1 cellular context compared by ENCODE assay signal in the genomic region with DNA sequence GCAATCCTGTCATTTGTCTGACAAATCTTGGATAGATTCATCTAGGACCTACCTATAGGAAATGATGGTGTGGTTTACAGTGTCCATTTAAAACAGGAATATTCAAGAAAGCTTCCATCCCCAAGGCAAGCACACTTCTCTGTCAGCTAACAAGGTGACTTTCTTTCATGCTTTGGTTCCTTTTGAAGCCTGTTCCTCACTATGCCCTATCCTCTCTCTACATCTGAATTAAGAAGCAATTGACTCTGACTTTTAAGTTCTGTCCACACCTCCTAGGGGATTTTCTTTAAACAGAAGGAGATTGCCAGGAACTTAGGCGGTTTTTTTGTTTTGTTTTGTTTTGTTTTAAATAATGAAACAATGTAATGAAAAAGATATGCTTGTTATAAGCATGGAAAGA.
TF ChIP-seq lines count a peak whose summit lies in the region.

No MANE protein-coding gene starts in this region.

TF ChIP-seq in GM23338, 12 proteins besides CTCF, POLR2A, EP300 and RAD21:
- TF ChIP-seq, protein P1, sequence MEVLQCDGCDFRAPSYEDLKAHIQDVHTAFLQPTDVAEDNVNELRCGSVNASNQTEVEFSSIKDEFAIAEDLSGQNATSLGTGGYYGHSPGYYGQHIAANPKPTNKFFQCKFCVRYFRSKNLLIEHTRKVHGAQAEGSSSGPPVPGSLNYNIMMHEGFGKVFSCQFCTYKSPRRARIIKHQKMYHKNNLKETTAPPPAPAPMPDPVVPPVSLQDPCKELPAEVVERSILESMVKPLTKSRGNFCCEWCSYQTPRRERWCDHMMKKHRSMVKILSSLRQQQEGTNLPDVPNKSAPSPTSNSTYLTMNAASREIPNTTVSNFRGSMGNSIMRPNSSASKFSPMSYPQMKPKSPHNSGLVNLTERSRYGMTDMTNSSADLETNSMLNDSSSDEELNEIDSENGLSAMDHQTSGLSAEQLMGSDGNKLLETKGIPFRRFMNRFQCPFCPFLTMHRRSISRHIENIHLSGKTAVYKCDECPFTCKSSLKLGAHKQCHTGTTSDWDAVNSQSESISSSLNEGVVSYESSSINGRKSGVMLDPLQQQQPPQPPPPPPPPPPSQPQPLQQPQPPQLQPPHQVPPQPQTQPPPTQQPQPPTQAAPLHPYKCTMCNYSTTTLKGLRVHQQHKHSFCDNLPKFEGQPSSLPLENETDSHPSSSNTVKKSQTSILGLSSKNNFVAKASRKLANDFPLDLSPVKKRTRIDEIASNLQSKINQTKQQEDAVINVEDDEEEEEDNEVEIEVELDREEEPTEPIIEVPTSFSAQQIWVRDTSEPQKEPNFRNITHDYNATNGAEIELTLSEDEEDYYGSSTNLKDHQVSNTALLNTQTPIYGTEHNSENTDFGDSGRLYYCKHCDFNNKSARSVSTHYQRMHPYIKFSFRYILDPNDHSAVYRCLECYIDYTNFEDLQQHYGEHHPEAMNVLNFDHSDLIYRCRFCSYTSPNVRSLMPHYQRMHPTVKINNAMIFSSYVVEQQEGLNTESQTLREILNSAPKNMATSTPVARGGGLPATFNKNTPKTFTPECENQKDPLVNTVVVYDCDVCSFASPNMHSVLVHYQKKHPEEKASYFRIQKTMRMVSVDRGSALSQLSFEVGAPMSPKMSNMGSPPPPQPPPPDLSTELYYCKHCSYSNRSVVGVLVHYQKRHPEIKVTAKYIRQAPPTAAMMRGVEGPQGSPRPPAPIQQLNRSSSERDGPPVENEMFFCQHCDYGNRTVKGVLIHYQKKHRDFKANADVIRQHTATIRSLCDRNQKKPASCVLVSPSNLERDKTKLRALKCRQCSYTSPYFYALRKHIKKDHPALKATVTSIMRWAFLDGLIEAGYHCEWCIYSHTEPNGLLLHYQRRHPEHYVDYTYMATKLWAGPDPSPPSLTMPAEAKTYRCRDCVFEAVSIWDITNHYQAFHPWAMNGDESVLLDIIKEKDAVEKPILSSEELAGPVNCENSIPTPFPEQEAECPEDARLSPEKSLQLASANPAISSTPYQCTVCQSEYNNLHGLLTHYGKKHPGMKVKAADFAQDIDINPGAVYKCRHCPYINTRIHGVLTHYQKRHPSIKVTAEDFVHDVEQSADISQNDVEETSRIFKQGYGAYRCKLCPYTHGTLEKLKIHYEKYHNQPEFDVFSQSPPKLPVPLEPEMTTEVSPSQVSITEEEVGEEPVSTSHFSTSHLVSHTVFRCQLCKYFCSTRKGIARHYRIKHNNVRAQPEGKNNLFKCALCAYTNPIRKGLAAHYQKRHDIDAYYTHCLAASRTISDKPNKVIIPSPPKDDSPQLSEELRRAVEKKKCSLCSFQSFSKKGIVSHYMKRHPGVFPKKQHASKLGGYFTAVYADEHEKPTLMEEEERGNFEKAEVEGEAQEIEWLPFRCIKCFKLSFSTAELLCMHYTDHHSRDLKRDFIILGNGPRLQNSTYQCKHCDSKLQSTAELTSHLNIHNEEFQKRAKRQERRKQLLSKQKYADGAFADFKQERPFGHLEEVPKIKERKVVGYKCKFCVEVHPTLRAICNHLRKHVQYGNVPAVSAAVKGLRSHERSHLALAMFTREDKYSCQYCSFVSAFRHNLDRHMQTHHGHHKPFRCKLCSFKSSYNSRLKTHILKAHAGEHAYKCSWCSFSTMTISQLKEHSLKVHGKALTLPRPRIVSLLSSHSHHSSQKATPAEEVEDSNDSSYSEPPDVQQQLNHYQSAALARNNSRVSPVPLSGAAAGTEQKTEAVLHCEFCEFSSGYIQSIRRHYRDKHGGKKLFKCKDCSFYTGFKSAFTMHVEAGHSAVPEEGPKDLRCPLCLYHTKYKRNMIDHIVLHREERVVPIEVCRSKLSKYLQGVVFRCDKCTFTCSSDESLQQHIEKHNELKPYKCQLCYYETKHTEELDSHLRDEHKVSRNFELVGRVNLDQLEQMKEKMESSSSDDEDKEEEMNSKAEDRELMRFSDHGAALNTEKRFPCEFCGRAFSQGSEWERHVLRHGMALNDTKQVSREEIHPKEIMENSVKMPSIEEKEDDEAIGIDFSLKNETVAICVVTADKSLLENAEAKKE (CRISPR knock-in tag; IDR thresholded peaks at IDR 0.05) = 0 out of 2 replicates have a peak, but pooled peaks have one; percentile 22
- no peak for TF ChIP-seq EZH2 (IDR thresholded peaks at IDR 0.05; ENCODE audit: low read depth, unreplicated experiment)
